14 cellular contexts compared by ENCODE assay signal in genomic region chr1:207329469-207329868, GRCh38. TPM values are rescaled to one million over a fixed set of nuclear protein-coding genes. Genes with fewer than 3 reads are reported as not detected.
DNase-seq lines count a peak whose midpoint lies in the region; ATAC-seq and TF ChIP-seq lines count a peak whose summit lies in the region.
"Had no signal": no experiment of that assay in that cellular context is flagged by ENCODE, and none has a peak within 500 bp of the region (broad histone marks: within the 10 kb centered on the region; RNA-seq: fewer than 3 reads in every experiment).

No MANE protein-coding gene starts in this region.

- H3K27ac ChIP-seq in effector memory CD4-positive, alpha-beta T cell (ENCODE audit: insufficient read depth, low read length, poor library complexity, severe bottlenecking), result no peak overlapping the region

- peaks cover 7% of the 10 kb centered on the region for H3K9me3 ChIP-seq in effector memory CD4-positive, alpha-beta T cell (ENCODE audit: control insufficient read depth, low read length)

- H3K4me3 Mint-ChIP-seq in T-cell (peak overlapping the region in 1 of 3 donors; percentile 32), type B pancreatic cell (no peak overlapping the region)

- H3K4me1 Mint-ChIP-seq in T-cell (peaks cover 64 to 68% (median 66%) of the 10 kb centered on the region in 3 donors), type B pancreatic cell (ENCODE audit: unreplicated experiment) (no peaks in the 10 kb centered on the region)

- H3K4me1 ChIP-seq in effector memory CD4-positive, alpha-beta T cell (ENCODE audit: control insufficient read depth, insufficient read depth, low read length, poor library complexity, severe bottlenecking), result peaks cover 3% of the 10 kb centered on the region

- H3K27me3 ChIP-seq in effector memory CD4-positive, alpha-beta T cell (replicated peaks; ENCODE audit: control insufficient read depth, insufficient read depth, low read length, poor library complexity, severe bottlenecking), result no peaks in the 10 kb centered on the region

- H3K36me3 ChIP-seq in effector memory CD4-positive, alpha-beta T cell (ENCODE audit: control insufficient read depth, insufficient read depth, low read length), result peaks cover 48% of the 10 kb centered on the region

- peak overlapping the region; percentile 12 to 26 for H3K27ac Mint-ChIP-seq in activated naive CD4-positive, alpha-beta T cell treated with anti-CD3 and anti-CD28 coated beads, Interleukin-2, amount 50 U/mL, for 72 hours
- H3K27ac Mint-ChIP-seq in T-cell (peak overlapping the region; percentile 58 to 62), type B pancreatic cell (peak overlapping the region; percentile 57)

- CTCF ChIA-PET in T-cell (lab: Charles Lee), result interaction anchor here in 1 of 2 donors (0.7 kb wide), 1 partner anchor 133 kb away, joined by 3 read pairs; no protein-coding TSS in a partner anchor

- DNase-seq in activated naive CD4-positive, alpha-beta T cell treated with anti-CD3 and anti-CD28 coated beads, Interleukin-2, amount 50 U/mL, for 72 hours (ENCODE audit: low spot score in 2 of 2), result no peak
- no peak for DNase-seq in activated naive CD4-positive, alpha-beta T cell treated with anti-CD3 and anti-CD28 coated beads, Interleukin-2, amount 50 U/mL, for 16 hours
- DNase-seq in T-cell (no peak), erythroblast (lab: John Stamatoyannopoulos, UW) (no peak), type B pancreatic cell (ENCODE audit: extremely low spot score, unreplicated experiment) (no peak), NOMO-1 treated with dmso at 0.1 percent for 144 hours (lab: John Stamatoyannopoulos, UW; ENCODE audit: unreplicated experiment) (no peak), SHP77 (lab: John Stamatoyannopoulos, UW) (no peak)
- no peak for DNase-seq in effector memory CD4-positive, alpha-beta T cell
- DNase-seq: GF-D8, Kasumi-1, NCI-H1930, NCI-H2171, NCI-H446 treated with DMSO at 0.1 percent for 48 hours, NCI-H748 treated with DMSO at 0.1 percent for 48 hours had no signal

- POLR2A ChIA-PET in T-cell (lab: Charles Lee), result interaction anchor here (0.6 to 1.9 kb wide), 6 partner anchors 8 to 110 kb away, joined by 3 to 14 read pairs (median 4); partner anchors contain the start of gene CD55 (in 1 of the 2)

- peaks cover 65 to 76% of the 10 kb centered on the region in 2 donors for H3K36me3 Mint-ChIP-seq in activated naive CD4-positive, alpha-beta T cell treated with anti-CD3 and anti-CD28 coated beads, Interleukin-2, amount 50 U/mL, for 72 hours
- H3K36me3 Mint-ChIP-seq in T-cell, result peaks cover 83% of the 10 kb centered on the region
- peaks cover 41% of the 10 kb centered on the region for H3K36me3 Mint-ChIP-seq in type B pancreatic cell

- H3K27me3 Mint-ChIP-seq in T-cell, result no peaks in the 10 kb centered on the region
- H3K27me3 Mint-ChIP-seq in type B pancreatic cell, result no peaks in the 10 kb centered on the region

- TF ChIP-seq POLR2A in erythroblast (IDR thresholded peaks at IDR 0.05; ENCODE audit: low read length), result peak; percentile 21

- no peak overlapping the region for H3K4me3 ChIP-seq in effector memory CD4-positive, alpha-beta T cell (ENCODE audit: insufficient read depth, low read depth, low read length, poor library complexity, severe bottlenecking)

- no peak for TF ChIP-seq CTCF in type B pancreatic cell (conservative IDR thresholded peaks at IDR 0.05)

- ATAC-seq in activated naive CD4-positive, alpha-beta T cell treated with anti-CD3 and anti-CD28 coated beads, Interleukin-2, amount 50 U/mL, for 72 hours, result peak in 1 of 2 donors; percentile 10
- peak in 2 of 4 experiments; percentile 12 to 13 for ATAC-seq in T-cell (replicated peaks in 1 of 4)

- peaks cover 12 to 18% of the 10 kb centered on the region in 2 donors for H3K9me3 Mint-ChIP-seq in activated naive CD4-positive, alpha-beta T cell treated with anti-CD3 and anti-CD28 coated beads, Interleukin-2, amount 50 U/mL, for 72 hours
- peaks cover 8 to 17% (median 16%) of the 10 kb centered on the region in 3 donors for H3K9me3 Mint-ChIP-seq in T-cell
- peaks cover 8% of the 10 kb centered on the region for H3K9me3 Mint-ChIP-seq in type B pancreatic cell

RNA-seq across cellular contexts. Expression of gene CD55, which starts 8.0 kb away (rescaled TPM):
- total RNA-seq in activated naive CD4-positive, alpha-beta T cell treated with anti-CD3 and anti-CD28 coated beads, Interleukin-2, amount 50 U/mL, for 72 hours, result 100 to 1,000 TPM in 1 of 2 donors, 10 to 100 TPM in 1; 55.1 to 141 TPM
- total RNA-seq in T-cell (100 to 1,000 TPM in 3 of 5 donors, 10 to 100 TPM in 2; 86.2 to 218 (median 117) TPM), type B pancreatic cell (ENCODE audit: low replicate concordance) (60.0 and 292 TPM in 2 replicates)
